ENCODE assay signal across 12 cellular contexts in the genomic region with DNA sequence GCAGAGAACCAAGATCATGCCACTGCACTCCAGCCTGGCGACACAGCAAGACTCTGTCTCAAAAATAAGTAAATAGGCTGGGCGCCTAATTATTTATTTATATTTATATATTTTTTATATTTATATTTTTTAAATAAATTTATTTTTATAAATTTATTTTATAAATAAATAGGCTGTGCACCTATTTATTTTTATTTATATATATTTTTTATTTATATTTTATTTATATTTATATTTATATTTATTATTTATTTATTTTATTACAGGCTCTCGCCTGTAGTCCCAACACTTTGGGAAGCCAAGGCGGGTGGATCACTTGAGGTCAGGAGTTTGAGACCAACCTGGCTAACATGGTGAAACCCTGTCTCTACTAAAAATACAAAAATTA. TPM values are rescaled to one million over a fixed set of nuclear protein-coding genes. Genes with fewer than 3 reads are reported as not detected.
DNase-seq lines count a peak whose midpoint lies in the region; ATAC-seq, FAIRE-seq and TF ChIP-seq lines count a peak whose summit lies in the region.
"Not testable (repeated sequence)": the region's sequence is repeated elsewhere in the genome, so short reads cannot be mapped to it uniquely, and the experiment has no call there.
"Had no signal": no experiment of that assay in that cellular context is flagged by ENCODE, and none has a peak within 500 bp of the region (broad histone marks: within the 10 kb centered on the region; RNA-seq: fewer than 3 reads in every experiment).

No MANE protein-coding gene starts in this region.

- H3K9me3 Mint-ChIP-seq in WTC11, result not testable (repeated sequence)

- FAIRE-seq in A204.1 (lab: Jason Lieb, UNC) (peak; percentile 70), G401.6 (lab: Jason Lieb, UNC) (peak; percentile 68), RCC 7860 (lab: Jason Lieb, UNC) (peak; percentile 63)

- not testable (repeated sequence) for H3K36me3 Mint-ChIP-seq in WTC11

- peaks cover 19% of the 10 kb centered on the region for H3K4me1 Mint-ChIP-seq in WTC11

- not testable (repeated sequence) for H3K4me3 Mint-ChIP-seq in WTC11

- POLR2A ChIA-PET in WTC11 (lab: Charles Lee), result interaction anchor here (1.3 kb wide), 1 partner anchor 22 kb away, joined by 3 read pairs; the partner anchor contains the start of gene OSER1

- TF ChIP-seq CTCF in WTC11 (IDR thresholded peaks at IDR 0.05), result not testable (repeated sequence)

- ATAC-seq in WTC11, result not testable (repeated sequence)

- CTCF ChIA-PET in WTC11 (lab: Charles Lee), result interaction anchor here (1.1 to 6.2 kb wide), 7 partner anchors 9 to 156 kb away, joined by 3 to 45 read pairs (median 9); partner anchors contain the start of gene FITM2

- H3K27me3 Mint-ChIP-seq in WTC11 (ENCODE audit: low read depth), result not testable (repeated sequence)

- not testable (repeated sequence) for H3K27ac Mint-ChIP-seq in WTC11

- not testable (repeated sequence) for DNase-seq in RCC 7860 (ENCODE audit: low spot score); WTC11 (ENCODE audit: low spot score)

TF ChIP-seq in WTC11, 78 proteins besides CTCF, POLR2A, EP300 and RAD21:
- peak; percentile 99 for TF ChIP-seq HMGA2 (CRISPR knock-in tag; IDR thresholded peaks at IDR 0.05)

RNA-seq across cellular contexts. Expression of gene GDAP1L1, which starts 14.6 kb away (rescaled TPM):
- total RNA-seq in WTC11 (2021), result 7.5 to 10.3 TPM (median 8.8 TPM) in 3 replicates
- total RNA-seq: A172; B cell; Calu3; CD4-positive, alpha-beta memory T cell; CD4-positive, alpha-beta T cell; CD4-positive, CD25-positive, alpha-beta regulatory T cell; CD8-positive, alpha-beta memory T cell; CD8-positive, alpha-beta T cell had no signal

RNA-seq across cellular contexts. Expression of gene OSER1, which starts 21.9 kb away (rescaled TPM):
- 21.4 to 24.3 TPM (median 21.8 TPM) in 3 replicates for total RNA-seq in WTC11 (2021)

RNA-seq across cellular contexts. Expression of gene JPH2, which starts 45.5 kb away (rescaled TPM):
- 0.81 to 1.1 TPM (median 0.94 TPM) in 3 replicates for total RNA-seq in WTC11 (2021)
- total RNA-seq: CD4-positive, alpha-beta memory T cell; CD4-positive, alpha-beta T cell; CD4-positive, CD25-positive, alpha-beta regulatory T cell; CD8-positive, alpha-beta memory T cell; CD8-positive, alpha-beta T cell had no signal
